ENCODE assay signal across 10 cellular contexts in genomic region chr1:3748316-3748900, GRCh38. TPM values are rescaled to one million over a fixed set of nuclear protein-coding genes. Genes with fewer than 3 reads are reported as not detected.
DNase-seq lines count a peak whose midpoint lies in the region; ATAC-seq and TF ChIP-seq lines count a peak whose summit lies in the region.
"Not testable (repeated sequence)": the region's sequence is repeated elsewhere in the genome, so short reads cannot be mapped to it uniquely, and the experiment has no call there.
"Had no signal": no experiment of that assay in that cellular context is flagged by ENCODE, and none has a peak within 500 bp of the region (broad histone marks: within the 10 kb centered on the region; RNA-seq: fewer than 3 reads in every experiment).

No MANE protein-coding gene starts in this region.

- not testable (repeated sequence) for H3K9me3 ChIP-seq in CD4-positive, alpha-beta memory T cell (ENCODE audit: control insufficient read depth in 1 of 2, low read length in 2 of 2); T-helper 17 cell (ENCODE audit: control insufficient read depth, low read length, poor library complexity, severe bottlenecking); neuronal stem cell (replicated peaks in 1 of 2; ENCODE audit: control insufficient read depth in 2 of 2, insufficient read depth in 1 of 2, low read depth in 1 of 2, low read length in 2 of 2)

- H3K23ac ChIP-seq in neuronal stem cell (ENCODE audit: low read depth, low read length, poor library complexity) = not testable (repeated sequence)

- no CpG with 5 or more reads among the region's 15 CpGs for WGBS in neuronal stem cell (ENCODE audit: extremely low coverage in 2 of 2, insufficient read length in 2 of 2, insufficient replicate concordance in 1 of 2), 2 donors

- TF ChIP-seq CTCF in mesothelial cell of epicardium (IDR thresholded peaks at IDR 0.05; ENCODE audit: unreplicated experiment); type B pancreatic cell (conservative IDR thresholded peaks at IDR 0.05): not testable (repeated sequence)

- DNase-seq in CD4-positive, alpha-beta memory T cell; T-helper 17 cell; activated CD8-positive, alpha-beta memory T cell treated with anti-CD3 and anti-CD28 coated beads, Interleukin-2, amount 10 ng/mL, durations not matched to agents 7 days and 5 days; central memory CD8-positive, alpha-beta T cell (ENCODE audit: low spot score in 2 of 2); mesothelial cell of epicardium (ENCODE audit: low spot score in 2 of 2, unreplicated experiment in 2 of 2); neuronal stem cell (ENCODE audit: low spot score); type B pancreatic cell (ENCODE audit: extremely low spot score, unreplicated experiment): not testable (repeated sequence)

- H2BK15ac ChIP-seq in neuronal stem cell (ENCODE audit: low read length) = not testable (repeated sequence)

- not testable (repeated sequence) for H3K14ac ChIP-seq in neuronal stem cell (ENCODE audit: low read length)

- H3K36me3 ChIP-seq in CD4-positive, alpha-beta memory T cell (ENCODE audit: insufficient read depth, low read length) = not testable (repeated sequence)
- peaks cover 10 to 23% of the 10 kb centered on the region in 2 donors for H3K36me3 ChIP-seq in neuronal stem cell (replicated peaks in 1 of 2; ENCODE audit: control insufficient read depth in 2 of 2, insufficient read depth in 2 of 2, low read length in 2 of 2)

- intact Hi-C loops in CD4-positive, alpha-beta memory T cell (cut with micrococcal nuclease) = not testable (repeated sequence)

- H3K27me3 ChIP-seq in CD4-positive, alpha-beta memory T cell (ENCODE audit: insufficient read depth, low read length) = not testable (repeated sequence)
- peaks cover 0 to 22% (median 4%) of the 10 kb centered on the region in 3 experiments for H3K27me3 ChIP-seq in neuronal stem cell (ENCODE audit: control insufficient read depth in 3 of 3, insufficient read depth in 3 of 3, low read depth in 1 of 3, low read length in 3 of 3)

- H3K4me3 Mint-ChIP-seq in CD4-positive, alpha-beta memory T cell = peak overlapping the region in 7 of 8 donors; percentile 31 to 77 (median 72)
- peak overlapping the region; percentile 88 for H3K4me3 Mint-ChIP-seq in T-helper 17 cell
- peak overlapping the region; percentile 71 for H3K4me3 Mint-ChIP-seq in activated CD8-positive, alpha-beta memory T cell treated with anti-CD3 and anti-CD28 coated beads, Interleukin-2, amount 10 ng/mL, durations not matched to agents 7 days and 5 days
- H3K4me3 Mint-ChIP-seq in activated naive CD8-positive, alpha-beta T cell = peak overlapping the region; percentile 78
- peak overlapping the region; percentile 74 for H3K4me3 Mint-ChIP-seq in central memory CD8-positive, alpha-beta T cell
- H3K4me3 Mint-ChIP-seq in mesothelial cell of epicardium = peak overlapping the region; percentile 80
- peak overlapping the region; percentile 80 for H3K4me3 Mint-ChIP-seq in type B pancreatic cell

- not testable (repeated sequence) for H2BK12ac ChIP-seq in neuronal stem cell (ENCODE audit: low read length)

- not testable (repeated sequence) for H3K9me3 Mint-ChIP-seq in CD4-positive, alpha-beta memory T cell; activated CD8-positive, alpha-beta memory T cell treated with anti-CD3 and anti-CD28 coated beads, Interleukin-2, amount 10 ng/mL, durations not matched to agents 7 days and 5 days (ENCODE audit: low read depth); activated naive CD8-positive, alpha-beta T cell (ENCODE audit: low read depth); central memory CD8-positive, alpha-beta T cell; mesothelial cell of epicardium; type B pancreatic cell

- POLR2A ChIA-PET in CD4-positive, alpha-beta memory T cell (lab: Charles Lee; ENCODE audit: partially characterized antibody) = not testable (repeated sequence)

- peaks cover 18 to 37% (median 30%) of the 10 kb centered on the region in 4 donors for H3K4me1 Mint-ChIP-seq in CD4-positive, alpha-beta memory T cell
- H3K4me1 Mint-ChIP-seq in T-helper 17 cell = peaks cover 12% of the 10 kb centered on the region
- peaks cover 30% of the 10 kb centered on the region for H3K4me1 Mint-ChIP-seq in activated CD8-positive, alpha-beta memory T cell treated with anti-CD3 and anti-CD28 coated beads, Interleukin-2, amount 10 ng/mL, durations not matched to agents 7 days and 5 days
- H3K4me1 Mint-ChIP-seq in activated naive CD8-positive, alpha-beta T cell (ENCODE audit: low read depth) = peaks cover 29% of the 10 kb centered on the region
- peaks cover 19% of the 10 kb centered on the region for H3K4me1 Mint-ChIP-seq in central memory CD8-positive, alpha-beta T cell
- H3K4me1 Mint-ChIP-seq in mesothelial cell of epicardium = peaks cover 28% of the 10 kb centered on the region
- H3K4me1 Mint-ChIP-seq in type B pancreatic cell (ENCODE audit: unreplicated experiment) = peaks cover 12% of the 10 kb centered on the region

- peak overlapping the region; percentile 33 for H2AFZ ChIP-seq in neuronal stem cell (ENCODE audit: low read length)

- not testable (repeated sequence) for H3K36me3 Mint-ChIP-seq in CD4-positive, alpha-beta memory T cell; T-helper 17 cell (ENCODE audit: low read depth); activated CD8-positive, alpha-beta memory T cell treated with anti-CD3 and anti-CD28 coated beads, Interleukin-2, amount 10 ng/mL, durations not matched to agents 7 days and 5 days; activated naive CD8-positive, alpha-beta T cell; central memory CD8-positive, alpha-beta T cell (ENCODE audit: insufficient read depth); mesothelial cell of epicardium; type B pancreatic cell

- not testable (repeated sequence) for H3K27ac ChIP-seq in CD4-positive, alpha-beta memory T cell (ENCODE audit: low read depth, low read length); neuronal stem cell (replicated peaks; ENCODE audit: low read length)

- not testable (repeated sequence) for H2AK5ac ChIP-seq in neuronal stem cell (ENCODE audit: low read depth, low read length)

- H3K27ac Mint-ChIP-seq in CD4-positive, alpha-beta memory T cell = peak overlapping the region in 3 of 7 donors; percentile 42 to 72 (median 58)
- H3K27ac Mint-ChIP-seq in T-helper 17 cell = peak overlapping the region; percentile 71
- H3K27ac Mint-ChIP-seq in activated CD8-positive, alpha-beta memory T cell treated with anti-CD3 and anti-CD28 coated beads, Interleukin-2, amount 10 ng/mL, durations not matched to agents 7 days and 5 days; activated naive CD8-positive, alpha-beta T cell; central memory CD8-positive, alpha-beta T cell (ENCODE audit: low read depth); mesothelial cell of epicardium; type B pancreatic cell: not testable (repeated sequence)

- H3K4ac ChIP-seq in neuronal stem cell (ENCODE audit: low read length) = not testable (repeated sequence)

- CTCF ChIA-PET in CD4-positive, alpha-beta memory T cell (lab: Charles Lee; ENCODE audit: partially characterized antibody) = interaction anchor here (1.0 kb wide), 1 partner anchor 9 kb away, joined by 3 read pairs; no protein-coding TSS in a partner anchor
- CTCF ChIA-PET in activated CD8-positive, alpha-beta memory T cell treated with anti-CD3 and anti-CD28 coated beads, Interleukin-2, amount 10 ng/mL, durations not matched to agents 7 days and 5 days (lab: Charles Lee) = interaction anchor here (0.8 to 1.2 kb wide), 2 partner anchors 27 to 53 kb away, joined by 3 to 4 read pairs; no protein-coding TSS in a partner anchor

- not testable (repeated sequence) for H3K18ac ChIP-seq in neuronal stem cell (ENCODE audit: low read length)

- H3K9ac ChIP-seq in neuronal stem cell (ENCODE audit: low read depth, low read length, poor library complexity) = not testable (repeated sequence)

- not testable (repeated sequence) for H2BK120ac ChIP-seq in neuronal stem cell (ENCODE audit: low read depth, low read length)

- peaks cover 12% of the 10 kb centered on the region for H3K79me1 ChIP-seq in neuronal stem cell (ENCODE audit: low read depth, low read length)

- peaks cover 17% of the 10 kb centered on the region for H3K4me1 ChIP-seq in CD4-positive, alpha-beta memory T cell (ENCODE audit: insufficient read depth, low read length)
- H3K4me1 ChIP-seq in neuronal stem cell (ENCODE audit: control insufficient read depth in 2 of 2, insufficient read depth in 1 of 2, low read depth in 1 of 2, low read length in 2 of 2) = peaks cover 13 to 17% of the 10 kb centered on the region in 2 donors

- not testable (repeated sequence) for H4K91ac ChIP-seq in neuronal stem cell (ENCODE audit: low read depth, low read length, poor library complexity)

- not testable (repeated sequence) for H3K4me3 ChIP-seq in CD4-positive, alpha-beta memory T cell (ENCODE audit: low read length in 2 of 2); neuronal stem cell (ENCODE audit: low read length in 2 of 2)

- not testable (repeated sequence) for ATAC-seq in T-helper 17 cell; activated CD8-positive, alpha-beta memory T cell treated with anti-CD3 and anti-CD28 coated beads, Interleukin-2, amount 10 ng/mL, durations not matched to agents 7 days and 5 days; central memory CD8-positive, alpha-beta T cell (replicated peaks; ENCODE audit: extremely low read depth, poor library complexity, severe bottlenecking)

- not testable (repeated sequence) for H2BK5ac ChIP-seq in neuronal stem cell (ENCODE audit: low read length)

- not testable (repeated sequence) for H3K4me2 ChIP-seq in neuronal stem cell (ENCODE audit: insufficient read depth, low read length, poor library complexity, severe bottlenecking)

- not testable (repeated sequence) for H3K27me3 Mint-ChIP-seq in CD4-positive, alpha-beta memory T cell; T-helper 17 cell; activated CD8-positive, alpha-beta memory T cell treated with anti-CD3 and anti-CD28 coated beads, Interleukin-2, amount 10 ng/mL, durations not matched to agents 7 days and 5 days; activated naive CD8-positive, alpha-beta T cell; central memory CD8-positive, alpha-beta T cell
- H3K27me3 Mint-ChIP-seq in mesothelial cell of epicardium (ENCODE audit: low read depth) = peaks cover 36% of the 10 kb centered on the region
- H3K27me3 Mint-ChIP-seq in type B pancreatic cell = peaks cover 24% of the 10 kb centered on the region

- H4K8ac ChIP-seq in neuronal stem cell (ENCODE audit: low read depth, low read length) = not testable (repeated sequence)

RNA-seq across cellular contexts. Expression of gene CCDC27, which starts 3.8 kb away (rescaled TPM):
- not detected for total RNA-seq in CD4-positive, alpha-beta memory T cell
- polyA plus RNA-seq in CD4-positive, alpha-beta memory T cell = not detected
- total RNA-seq in T-helper 17 cell = not detected
- total RNA-seq in activated CD8-positive, alpha-beta memory T cell treated with anti-CD3 and anti-CD28 coated beads, Interleukin-2, amount 10 ng/mL, durations not matched to agents 7 days and 5 days = not detected
- not detected in 3 replicates for total RNA-seq in mesothelial cell of epicardium
- not detected for polyA plus RNA-seq in neuronal stem cell (2013, experiment 1 of 2)
- not detected for polyA plus RNA-seq in neuronal stem cell (2013, experiment 2 of 2)
- total RNA-seq in type B pancreatic cell (ENCODE audit: low replicate concordance) = not detected in 2 replicates
- total RNA-seq: A673, Daoy had no signal

RNA-seq across cellular contexts. Expression of gene SMIM1, which starts 24.1 kb away (rescaled TPM):
- 1 to 10 TPM; 3.1 to 4.7 TPM for total RNA-seq in CD4-positive, alpha-beta memory T cell
- polyA plus RNA-seq in CD4-positive, alpha-beta memory T cell = 1 to 10 TPM in 1 of 2 donors, under 1 TPM in 1; 0.52 to 1.5 TPM
- total RNA-seq in T-helper 17 cell = 1 to 10 TPM in 1 of 2 donors, under 1 TPM in 1; 0.75 to 1.5 TPM
- not detected for total RNA-seq in activated CD8-positive, alpha-beta memory T cell treated with anti-CD3 and anti-CD28 coated beads, Interleukin-2, amount 10 ng/mL, durations not matched to agents 7 days and 5 days
- total RNA-seq in mesothelial cell of epicardium = 10.1 to 12.1 TPM (median 11.6 TPM) in 3 replicates
- polyA plus RNA-seq in neuronal stem cell (2013, experiment 1 of 2) = 5.8 TPM
- polyA plus RNA-seq in neuronal stem cell (2013, experiment 2 of 2) = 5.6 TPM
- 10.8 and 15.1 TPM in 2 replicates for total RNA-seq in type B pancreatic cell (ENCODE audit: low replicate concordance)
- total RNA-seq: Daoy had no signal

RNA-seq across cellular contexts. Expression of gene LRRC47, which starts 47.9 kb away (rescaled TPM):
- 10 to 100 TPM; 54.5 to 58.0 TPM for total RNA-seq in CD4-positive, alpha-beta memory T cell
- 10 to 100 TPM; 19.0 to 39.8 TPM for polyA plus RNA-seq in CD4-positive, alpha-beta memory T cell
- total RNA-seq in T-helper 17 cell = 10 to 100 TPM; 35.1 to 37.9 TPM
- total RNA-seq in activated CD8-positive, alpha-beta memory T cell treated with anti-CD3 and anti-CD28 coated beads, Interleukin-2, amount 10 ng/mL, durations not matched to agents 7 days and 5 days = 10 to 100 TPM; 31.8 to 42.6 TPM
- 55.4 to 61.9 TPM (median 55.9 TPM) in 3 replicates for total RNA-seq in mesothelial cell of epicardium
- 19.7 TPM for polyA plus RNA-seq in neuronal stem cell (2013, experiment 1 of 2)
- polyA plus RNA-seq in neuronal stem cell (2013, experiment 2 of 2) = 18.6 TPM
- 53.5 and 56.5 TPM in 2 replicates for total RNA-seq in type B pancreatic cell (ENCODE audit: low replicate concordance)
